In the genomic region with DNA sequence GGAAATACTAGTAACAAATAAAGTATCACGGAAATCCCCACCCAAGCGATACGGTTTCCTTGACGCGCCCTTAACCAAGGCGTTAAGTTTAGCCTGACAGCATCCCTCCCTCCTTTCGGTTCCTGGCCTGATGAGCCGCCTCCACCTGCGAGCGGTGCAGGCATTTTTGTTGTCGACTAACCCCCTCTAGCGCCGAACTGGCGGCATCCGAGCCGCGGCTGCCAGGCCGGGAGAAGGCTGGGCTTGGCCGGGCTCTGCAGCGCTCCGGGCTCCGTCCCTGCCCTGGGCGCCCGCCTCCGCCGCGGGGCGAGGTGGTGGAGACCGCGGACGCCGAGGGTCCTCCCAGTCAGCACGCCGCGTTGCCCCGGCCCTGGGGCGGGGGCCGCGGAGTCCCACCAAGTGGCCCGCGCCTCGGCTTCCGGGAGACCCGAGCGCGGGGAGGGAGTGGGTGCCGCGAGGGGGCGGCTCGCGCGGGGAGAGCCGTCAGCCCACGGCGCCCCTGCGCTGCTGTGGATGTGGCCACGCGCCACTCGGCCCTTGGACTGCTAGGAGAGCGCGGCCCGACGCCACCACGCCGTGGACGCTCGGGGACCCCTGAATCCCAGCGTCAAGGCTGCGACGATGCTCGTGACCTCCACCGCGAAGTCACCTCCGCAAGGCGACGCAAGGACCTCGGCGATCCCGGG, we compare ENCODE assay signal across 1 cellular context.
TF ChIP-seq lines count a peak whose summit lies in the region.

No MANE protein-coding gene starts in this region.

TF ChIP-seq in HepG2, 621 proteins besides CTCF, POLR2A, EP300 and RAD21 (continues in another document):
- 0 out of 2 replicates have a peak, but pooled peaks have one; percentile 28 for TF ChIP-seq TOPORS (CRISPR knock-in tag; IDR thresholded peaks at IDR 0.05)
- TF ChIP-seq, protein P1, sequence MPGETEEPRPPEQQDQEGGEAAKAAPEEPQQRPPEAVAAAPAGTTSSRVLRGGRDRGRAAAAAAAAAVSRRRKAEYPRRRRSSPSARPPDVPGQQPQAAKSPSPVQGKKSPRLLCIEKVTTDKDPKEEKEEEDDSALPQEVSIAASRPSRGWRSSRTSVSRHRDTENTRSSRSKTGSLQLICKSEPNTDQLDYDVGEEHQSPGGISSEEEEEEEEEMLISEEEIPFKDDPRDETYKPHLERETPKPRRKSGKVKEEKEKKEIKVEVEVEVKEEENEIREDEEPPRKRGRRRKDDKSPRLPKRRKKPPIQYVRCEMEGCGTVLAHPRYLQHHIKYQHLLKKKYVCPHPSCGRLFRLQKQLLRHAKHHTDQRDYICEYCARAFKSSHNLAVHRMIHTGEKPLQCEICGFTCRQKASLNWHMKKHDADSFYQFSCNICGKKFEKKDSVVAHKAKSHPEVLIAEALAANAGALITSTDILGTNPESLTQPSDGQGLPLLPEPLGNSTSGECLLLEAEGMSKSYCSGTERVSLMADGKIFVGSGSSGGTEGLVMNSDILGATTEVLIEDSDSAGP (CRISPR knock-in tag; IDR thresholded peaks at IDR 0.05; ENCODE audit: borderline replicate concordance) = peak; percentile 68; the same call in 1 of the 2 replicates
- TF ChIP-seq, protein P2, sequence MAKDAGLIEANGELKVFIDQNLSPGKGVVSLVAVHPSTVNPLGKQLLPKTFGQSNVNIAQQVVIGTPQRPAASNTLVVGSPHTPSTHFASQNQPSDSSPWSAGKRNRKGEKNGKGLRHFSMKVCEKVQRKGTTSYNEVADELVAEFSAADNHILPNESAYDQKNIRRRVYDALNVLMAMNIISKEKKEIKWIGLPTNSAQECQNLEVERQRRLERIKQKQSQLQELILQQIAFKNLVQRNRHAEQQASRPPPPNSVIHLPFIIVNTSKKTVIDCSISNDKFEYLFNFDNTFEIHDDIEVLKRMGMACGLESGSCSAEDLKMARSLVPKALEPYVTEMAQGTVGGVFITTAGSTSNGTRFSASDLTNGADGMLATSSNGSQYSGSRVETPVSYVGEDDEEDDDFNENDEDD (CRISPR knock-in tag; IDR thresholded peaks at IDR 0.05; ENCODE audit: borderline replicate concordance) = peak; percentile 37; the same call in 1 of the 2 replicates
- TF ChIP-seq, protein P3, sequence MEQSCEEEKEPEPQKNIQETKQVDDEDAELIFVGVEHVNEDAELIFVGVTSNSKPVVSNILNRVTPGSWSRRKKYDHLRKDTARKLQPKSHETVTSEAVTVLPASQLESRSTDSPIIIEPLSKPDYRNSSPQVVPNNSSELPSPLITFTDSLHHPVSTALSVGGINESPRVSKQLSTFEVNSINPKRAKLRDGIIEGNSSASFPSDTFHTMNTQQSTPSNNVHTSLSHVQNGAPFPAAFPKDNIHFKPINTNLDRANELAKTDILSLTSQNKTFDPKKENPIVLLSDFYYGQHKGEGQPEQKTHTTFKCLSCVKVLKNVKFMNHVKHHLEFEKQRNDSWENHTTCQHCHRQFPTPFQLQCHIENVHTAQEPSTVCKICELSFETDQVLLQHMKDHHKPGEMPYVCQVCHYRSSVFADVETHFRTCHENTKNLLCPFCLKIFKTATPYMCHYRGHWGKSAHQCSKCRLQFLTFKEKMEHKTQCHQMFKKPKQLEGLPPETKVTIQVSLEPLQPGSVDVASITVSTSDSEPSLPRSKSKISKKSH (CRISPR knock-in tag; IDR thresholded peaks at IDR 0.05; ENCODE audit: borderline replicate concordance) = peak; percentile 23; the same call in 1 of the 2 replicates
- peak; percentile 87 for TF ChIP-seq ZNF777 (CRISPR knock-in tag; IDR thresholded peaks at IDR 0.05)
- TF ChIP-seq XRCC5 (optimal IDR thresholded peaks at IDR 0.05; ENCODE audit: low read length) = peak; percentile 33
- peak; percentile 71; the same call in 1 of the 2 replicates for TF ChIP-seq ZNF331 (CRISPR knock-in tag; IDR thresholded peaks at IDR 0.05)
- TF ChIP-seq KDM3A (CRISPR knock-in tag; IDR thresholded peaks at IDR 0.05; ENCODE audit: low read depth) = 0 out of 2 replicates have a peak, but pooled peaks have one; percentile 45
- TF ChIP-seq ZNF574 (CRISPR knock-in tag; IDR thresholded peaks at IDR 0.05) = 0 out of 2 replicates have a peak, but pooled peaks have one; percentile 28
- TF ChIP-seq ZKSCAN8 (CRISPR knock-in tag; IDR thresholded peaks at IDR 0.05; ENCODE audit: borderline replicate concordance) = no peak
- TF ChIP-seq, protein P4, sequence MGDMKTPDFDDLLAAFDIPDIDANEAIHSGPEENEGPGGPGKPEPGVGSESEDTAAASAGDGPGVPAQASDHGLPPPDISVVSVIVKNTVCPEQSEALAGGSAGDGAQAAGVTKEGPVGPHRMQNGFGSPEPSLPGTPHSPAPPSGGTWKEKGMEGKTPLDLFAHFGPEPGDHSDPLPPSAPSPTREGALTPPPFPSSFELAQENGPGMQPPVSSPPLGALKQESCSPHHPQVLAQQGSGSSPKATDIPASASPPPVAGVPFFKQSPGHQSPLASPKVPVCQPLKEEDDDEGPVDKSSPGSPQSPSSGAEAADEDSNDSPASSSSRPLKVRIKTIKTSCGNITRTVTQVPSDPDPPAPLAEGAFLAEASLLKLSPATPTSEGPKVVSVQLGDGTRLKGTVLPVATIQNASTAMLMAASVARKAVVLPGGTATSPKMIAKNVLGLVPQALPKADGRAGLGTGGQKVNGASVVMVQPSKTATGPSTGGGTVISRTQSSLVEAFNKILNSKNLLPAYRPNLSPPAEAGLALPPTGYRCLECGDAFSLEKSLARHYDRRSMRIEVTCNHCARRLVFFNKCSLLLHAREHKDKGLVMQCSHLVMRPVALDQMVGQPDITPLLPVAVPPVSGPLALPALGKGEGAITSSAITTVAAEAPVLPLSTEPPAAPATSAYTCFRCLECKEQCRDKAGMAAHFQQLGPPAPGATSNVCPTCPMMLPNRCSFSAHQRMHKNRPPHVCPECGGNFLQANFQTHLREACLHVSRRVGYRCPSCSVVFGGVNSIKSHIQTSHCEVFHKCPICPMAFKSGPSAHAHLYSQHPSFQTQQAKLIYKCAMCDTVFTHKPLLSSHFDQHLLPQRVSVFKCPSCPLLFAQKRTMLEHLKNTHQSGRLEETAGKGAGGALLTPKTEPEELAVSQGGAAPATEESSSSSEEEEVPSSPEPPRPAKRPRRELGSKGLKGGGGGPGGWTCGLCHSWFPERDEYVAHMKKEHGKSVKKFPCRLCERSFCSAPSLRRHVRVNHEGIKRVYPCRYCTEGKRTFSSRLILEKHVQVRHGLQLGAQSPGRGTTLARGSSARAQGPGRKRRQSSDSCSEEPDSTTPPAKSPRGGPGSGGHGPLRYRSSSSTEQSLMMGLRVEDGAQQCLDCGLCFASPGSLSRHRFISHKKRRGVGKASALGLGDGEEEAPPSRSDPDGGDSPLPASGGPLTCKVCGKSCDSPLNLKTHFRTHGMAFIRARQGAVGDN (CRISPR knock-in tag; IDR thresholded peaks at IDR 0.05) = peak; percentile 59; the same call in 1 of the 2 replicates
- TF ChIP-seq, protein P5, sequence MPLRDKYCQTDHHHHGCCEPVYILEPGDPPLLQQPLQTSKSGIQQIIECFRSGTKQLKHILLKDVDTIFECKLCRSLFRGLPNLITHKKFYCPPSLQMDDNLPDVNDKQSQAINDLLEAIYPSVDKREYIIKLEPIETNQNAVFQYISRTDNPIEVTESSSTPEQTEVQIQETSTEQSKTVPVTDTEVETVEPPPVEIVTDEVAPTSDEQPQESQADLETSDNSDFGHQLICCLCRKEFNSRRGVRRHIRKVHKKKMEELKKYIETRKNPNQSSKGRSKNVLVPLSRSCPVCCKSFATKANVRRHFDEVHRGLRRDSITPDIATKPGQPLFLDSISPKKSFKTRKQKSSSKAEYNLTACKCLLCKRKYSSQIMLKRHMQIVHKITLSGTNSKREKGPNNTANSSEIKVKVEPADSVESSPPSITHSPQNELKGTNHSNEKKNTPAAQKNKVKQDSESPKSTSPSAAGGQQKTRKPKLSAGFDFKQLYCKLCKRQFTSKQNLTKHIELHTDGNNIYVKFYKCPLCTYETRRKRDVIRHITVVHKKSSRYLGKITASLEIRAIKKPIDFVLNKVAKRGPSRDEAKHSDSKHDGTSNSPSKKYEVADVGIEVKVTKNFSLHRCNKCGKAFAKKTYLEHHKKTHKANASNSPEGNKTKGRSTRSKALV (CRISPR knock-in tag; IDR thresholded peaks at IDR 0.05) = no peak
- peak in 1 of 2 experiments; percentile 47; a peak in 2 of 4 replicates for TF ChIP-seq HMGXB4 (CRISPR knock-in tag; IDR thresholded peaks at IDR 0.05; ENCODE audit: borderline replicate concordance in 1 of 2, low read depth in 1 of 2)
- TF ChIP-seq ZNF280D (CRISPR knock-in tag; IDR thresholded peaks at IDR 0.05) = no peak
- peak; percentile 84 for TF ChIP-seq STAG1 (CRISPR knock-in tag; IDR thresholded peaks at IDR 0.05)
- TF ChIP-seq, protein P6, sequence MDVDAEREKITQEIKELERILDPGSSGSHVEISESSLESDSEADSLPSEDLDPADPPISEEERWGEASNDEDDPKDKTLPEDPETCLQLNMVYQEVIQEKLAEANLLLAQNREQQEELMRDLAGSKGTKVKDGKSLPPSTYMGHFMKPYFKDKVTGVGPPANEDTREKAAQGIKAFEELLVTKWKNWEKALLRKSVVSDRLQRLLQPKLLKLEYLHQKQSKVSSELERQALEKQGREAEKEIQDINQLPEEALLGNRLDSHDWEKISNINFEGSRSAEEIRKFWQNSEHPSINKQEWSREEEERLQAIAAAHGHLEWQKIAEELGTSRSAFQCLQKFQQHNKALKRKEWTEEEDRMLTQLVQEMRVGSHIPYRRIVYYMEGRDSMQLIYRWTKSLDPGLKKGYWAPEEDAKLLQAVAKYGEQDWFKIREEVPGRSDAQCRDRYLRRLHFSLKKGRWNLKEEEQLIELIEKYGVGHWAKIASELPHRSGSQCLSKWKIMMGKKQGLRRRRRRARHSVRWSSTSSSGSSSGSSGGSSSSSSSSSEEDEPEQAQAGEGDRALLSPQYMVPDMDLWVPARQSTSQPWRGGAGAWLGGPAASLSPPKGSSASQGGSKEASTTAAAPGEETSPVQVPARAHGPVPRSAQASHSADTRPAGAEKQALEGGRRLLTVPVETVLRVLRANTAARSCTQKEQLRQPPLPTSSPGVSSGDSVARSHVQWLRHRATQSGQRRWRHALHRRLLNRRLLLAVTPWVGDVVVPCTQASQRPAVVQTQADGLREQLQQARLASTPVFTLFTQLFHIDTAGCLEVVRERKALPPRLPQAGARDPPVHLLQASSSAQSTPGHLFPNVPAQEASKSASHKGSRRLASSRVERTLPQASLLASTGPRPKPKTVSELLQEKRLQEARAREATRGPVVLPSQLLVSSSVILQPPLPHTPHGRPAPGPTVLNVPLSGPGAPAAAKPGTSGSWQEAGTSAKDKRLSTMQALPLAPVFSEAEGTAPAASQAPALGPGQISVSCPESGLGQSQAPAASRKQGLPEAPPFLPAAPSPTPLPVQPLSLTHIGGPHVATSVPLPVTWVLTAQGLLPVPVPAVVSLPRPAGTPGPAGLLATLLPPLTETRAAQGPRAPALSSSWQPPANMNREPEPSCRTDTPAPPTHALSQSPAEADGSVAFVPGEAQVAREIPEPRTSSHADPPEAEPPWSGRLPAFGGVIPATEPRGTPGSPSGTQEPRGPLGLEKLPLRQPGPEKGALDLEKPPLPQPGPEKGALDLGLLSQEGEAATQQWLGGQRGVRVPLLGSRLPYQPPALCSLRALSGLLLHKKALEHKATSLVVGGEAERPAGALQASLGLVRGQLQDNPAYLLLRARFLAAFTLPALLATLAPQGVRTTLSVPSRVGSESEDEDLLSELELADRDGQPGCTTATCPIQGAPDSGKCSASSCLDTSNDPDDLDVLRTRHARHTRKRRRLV (CRISPR knock-in tag; IDR thresholded peaks at IDR 0.05) = no peak
- TF ChIP-seq SAP130 (CRISPR knock-in tag; IDR thresholded peaks at IDR 0.05; ENCODE audit: low read depth) = 0 out of 2 replicates have a peak, but pooled peaks have one; percentile 8
- no peak for TF ChIP-seq ATAD3A (CRISPR knock-in tag; IDR thresholded peaks at IDR 0.05)
- peak; percentile 43; the same call in 1 of the 2 replicates for TF ChIP-seq ZNF563 (CRISPR knock-in tag; IDR thresholded peaks at IDR 0.05)
- TF ChIP-seq ZMYM4 (CRISPR knock-in tag; IDR thresholded peaks at IDR 0.05) = peak; percentile 47; the same call in 1 of the 2 replicates
- TF ChIP-seq ZNF431 (CRISPR knock-in tag; IDR thresholded peaks at IDR 0.05; ENCODE audit: borderline replicate concordance, low read depth) = no peak
